ENCODE assay signal across 12 cellular contexts in genomic region chr18:22639026-22639463, GRCh38.
DNase-seq lines count a peak whose midpoint lies in the region; ATAC-seq and TF ChIP-seq lines count a peak whose summit lies in the region.
"Had no signal": no experiment of that assay in that cellular context is flagged by ENCODE, and none has a peak within 500 bp of the region (broad histone marks: within the 10 kb centered on the region; RNA-seq: fewer than 3 reads in every experiment).

No MANE protein-coding gene starts in this region.

- no peaks in the 10 kb centered on the region for H3K27me3 ChIP-seq in GM23248 (replicated peaks; ENCODE audit: insufficient read depth)
- H3K27me3 ChIP-seq: cardiac muscle cell had no signal

- H3K9me2 ChIP-seq in GM23248 (ENCODE audit: insufficient read depth), result no peaks in the 10 kb centered on the region

- ATAC-seq in GM21526 (IDR thresholded peaks at IDR 0.05; ENCODE audit: low FRiP score, unreplicated experiment), result no peak

- H3K27ac ChIP-seq in GM23248, result peak overlapping the region; percentile 71
- H3K27ac ChIP-seq: cardiac muscle cell had no signal

- in situ Hi-C loops in GM23248 (cut with MboI) (no loop called here), G401 (cut with HindIII; ENCODE audit: low sequenced_read_pairs) (no loop called here)

- peak overlapping the region; percentile 19 for H3K4me2 ChIP-seq in GM23248 (ENCODE audit: unreplicated experiment)

- peaks cover 26% of the 10 kb centered on the region for H3F3A ChIP-seq in GM23248 (ENCODE audit: insufficient read depth)

- no peak overlapping the region for H3K4me3 ChIP-seq in GM23248
- no peak overlapping the region for H3K4me3 ChIP-seq in fibroblast of pulmonary artery (replicated peaks; ENCODE audit: low read depth, low read length)
- H3K4me3 ChIP-seq: cardiac muscle cell had no signal

- no peaks in the 10 kb centered on the region for H3K79me2 ChIP-seq in GM23248 (ENCODE audit: insufficient read depth)

- no peak overlapping the region for H2AFZ ChIP-seq in GM23248

- no peaks in the 10 kb centered on the region for H4K20me1 ChIP-seq in GM23248 (ENCODE audit: insufficient read depth)

- peaks cover 4% of the 10 kb centered on the region for H3K9me3 ChIP-seq in GM23248 (ENCODE audit: low read depth)

- 0% methylated on average over 2 of the region's 2 CpGs for WGBS in GM23248 (ENCODE audit: low coverage in 1 of 2, low lambda C conversion rate in 2 of 2, missing lambda C conversion rate in 2 of 2), 2 experiments

- DNase-seq in GM23248 (peak; percentile 73), SW 1271 (lab: John Stamatoyannopoulos, UW) (peak; percentile 21 to 30), fibroblast of pulmonary artery (ENCODE audit: low read depth) (peak; percentile 89), stromal cell of bone marrow (ENCODE audit: low read depth) (peak; percentile 63), ureter (ENCODE audit: low spot score) (no peak), G401 (ENCODE audit: low spot score) (no peak)
- DNase-seq: activated CD4-positive, alpha-beta T cell treated with anti-CD3 and anti-CD28 coated beads, Interleukin-2, amount 50 U/mL, for 48 hours; NCI-H1930; NCI-H69; SHP77 had no signal

- peaks cover 33% of the 10 kb centered on the region for H3K4me1 ChIP-seq in GM23248 (ENCODE audit: insufficient read depth)

- H3K9ac ChIP-seq in GM23248, result no peak overlapping the region

- no peak for TF ChIP-seq CTCF in fibroblast of pulmonary artery (IDR thresholded peaks at IDR 0.05; ENCODE audit: low read length, missing control alignments)

- H3K36me3 ChIP-seq in GM23248 (ENCODE audit: low read depth), result no peaks in the 10 kb centered on the region
- H3K36me3 ChIP-seq: cardiac muscle cell had no signal

Comparison
In these comparisons a context has a peak if more than half of its experiments do, and no peak if none do; other contexts are left out.
1. DNase-seq: peak in GM23248 (single experiment), SW 1271 (2 of 2), fibroblast of pulmonary artery (single experiment) and stromal cell of bone marrow (single experiment); none in ureter (single experiment) and G401 (single experiment).